20 cellular contexts compared by ENCODE assay signal in genomic region chr12:72189266-72189665, GRCh38.
"Had no signal": no experiment of that assay in that cellular context is flagged by ENCODE, and none has a peak within 500 bp of the region (broad histone marks: within the 10 kb centered on the region; RNA-seq: fewer than 3 reads in every experiment).

No MANE protein-coding gene starts in this region.

- H3K4me3 ChIP-seq: colonic mucosa, esophagus muscularis mucosa, gastrocnemius medialis, heart right ventricle, left lung, lower lobe of right lung had no signal

- DNase-seq: colonic mucosa; cortex of kidney; effector CD8-positive, alpha-beta T cell; effector memory CD8-positive, alpha-beta T cell; endodermal cell; foreskin melanocyte; gastrocnemius medialis; glutamatergic neuron; head of caudate nucleus; heart right ventricle; hippocampal formation; left cardiac atrium; left lung; left ventricle myocardium superior; lower lobe of right lung; mesendoderm; midbrain; naive thymus-derived CD4-positive, alpha-beta T cell; natural killer cell had no signal
